In genomic region chr6:107894821-107895396, GRCh38 we compare ENCODE assay signal across 14 cellular contexts.
DNase-seq lines count a peak whose midpoint lies in the region; ATAC-seq, FAIRE-seq and TF ChIP-seq lines count a peak whose summit lies in the region.
"Had no signal": no experiment of that assay in that cellular context is flagged by ENCODE, and none has a peak within 500 bp of the region (broad histone marks: within the 10 kb centered on the region; RNA-seq: fewer than 3 reads in every experiment).

No MANE protein-coding gene starts in this region.

- no peaks in the 10 kb centered on the region for H3K27me3 ChIP-seq in bronchial epithelial cell (ENCODE audit: control insufficient read depth, insufficient read depth, low read length)
- no peaks in the 10 kb centered on the region for H3K27me3 ChIP-seq in uterus

- H3K27ac Mint-ChIP-seq in T-helper 1 cell treated with Interleukin-12 subunit alpha and Interleukin-12 subunit beta and Interleukin-4 antibody, amounts not matched to agents 30 μg/mL and 1 μg/mL, for 36 hours, result peak overlapping the region; percentile 39
- peak overlapping the region; percentile 54 for H3K27ac Mint-ChIP-seq in stimulated activated effector memory CD8-positive, alpha-beta T cell treated with anti-CD3 and anti-CD28 coated beads, Interleukin-12 subunit alpha, Interleukin-12 subunit beta, amount 100 ng/mL, for 72 hours
- H3K27ac Mint-ChIP-seq: nephron progenitor cell had no signal

- peaks cover 4% of the 10 kb centered on the region for H3K9me3 Mint-ChIP-seq in T-helper 1 cell treated with Interleukin-12 subunit alpha and Interleukin-12 subunit beta and Interleukin-4 antibody, amounts not matched to agents 30 μg/mL and 1 μg/mL, for 36 hours
- H3K9me3 Mint-ChIP-seq in stimulated activated effector memory CD8-positive, alpha-beta T cell treated with anti-CD3 and anti-CD28 coated beads, Interleukin-12 subunit alpha, Interleukin-12 subunit beta, amount 100 ng/mL, for 72 hours, result peaks cover 3% of the 10 kb centered on the region

- DNase-seq in T-helper 1 cell (no peak), LNCaP clone FGC (ENCODE audit: low read depth) (peak; percentile 13), bronchial epithelial cell (ENCODE audit: low read depth) (peak; percentile 20), globus pallidus (ENCODE audit: low spot score) (no peak), NCI-H2081 (lab: John Stamatoyannopoulos, UW) (no peak), uterus (no peak)
- no peak for DNase-seq in stimulated activated effector memory CD8-positive, alpha-beta T cell treated with anti-CD3 and anti-CD28 coated beads, Interleukin-12 subunit alpha, Interleukin-12 subunit beta, amount 100 ng/mL, for 72 hours (ENCODE audit: low spot score in 2 of 2)
- DNase-seq: amniotic stem cell; effector memory CD4-positive, alpha-beta T cell; EL; NCI-H2171; nephron progenitor cell; SK-N-SH had no signal

- H3K36me3 ChIP-seq in bronchial epithelial cell (ENCODE audit: control insufficient read depth, insufficient read depth, low read length) (peaks cover 6% of the 10 kb centered on the region), uterus (no peaks in the 10 kb centered on the region)

- H3K36me3 Mint-ChIP-seq in T-helper 1 cell treated with Interleukin-12 subunit alpha and Interleukin-12 subunit beta and Interleukin-4 antibody, amounts not matched to agents 30 μg/mL and 1 μg/mL, for 36 hours (ENCODE audit: low read depth), result peaks cover 54% of the 10 kb centered on the region
- peaks cover 98% of the 10 kb centered on the region for H3K36me3 Mint-ChIP-seq in stimulated activated effector memory CD8-positive, alpha-beta T cell treated with anti-CD3 and anti-CD28 coated beads, Interleukin-12 subunit alpha, Interleukin-12 subunit beta, amount 100 ng/mL, for 72 hours

- FAIRE-seq in bronchial epithelial cell (lab: Jason Lieb, UNC), result no peak

- ATAC-seq in stimulated activated effector memory CD8-positive, alpha-beta T cell treated with anti-CD3 and anti-CD28 coated beads, Interleukin-12 subunit alpha, Interleukin-12 subunit beta, amount 100 ng/mL, for 72 hours, result no peak

- H3K4me1 Mint-ChIP-seq in T-helper 1 cell treated with Interleukin-12 subunit alpha and Interleukin-12 subunit beta and Interleukin-4 antibody, amounts not matched to agents 30 μg/mL and 1 μg/mL, for 36 hours (ENCODE audit: low read depth), result peaks cover 5% of the 10 kb centered on the region
- no peaks in the 10 kb centered on the region for H3K4me1 Mint-ChIP-seq in stimulated activated effector memory CD8-positive, alpha-beta T cell treated with anti-CD3 and anti-CD28 coated beads, Interleukin-12 subunit alpha, Interleukin-12 subunit beta, amount 100 ng/mL, for 72 hours
- H3K4me1 Mint-ChIP-seq: nephron progenitor cell had no signal

- H3K4me3 ChIP-seq in LNCaP clone FGC (ENCODE audit: low read depth, low read length) (no peak overlapping the region), bronchial epithelial cell (ENCODE audit: low read depth, low read length) (no peak overlapping the region), uterus (no peak overlapping the region)

- TF ChIP-seq POLR2A in uterus (IDR thresholded peaks at IDR 0.05), result no peak

- H3K27ac ChIP-seq in uterus, result no peak overlapping the region

- no peaks in the 10 kb centered on the region for H3K4me1 ChIP-seq in uterus

- intact Hi-C loops in uterus (cut with DNase I; ENCODE audit: low total_unique reads), result no loop called here

- H3K27me3 Mint-ChIP-seq in T-helper 1 cell treated with Interleukin-12 subunit alpha and Interleukin-12 subunit beta and Interleukin-4 antibody, amounts not matched to agents 30 μg/mL and 1 μg/mL, for 36 hours (ENCODE audit: low read depth), result no peaks in the 10 kb centered on the region

- TF ChIP-seq CTCF in LNCaP clone FGC (IDR thresholded peaks at IDR 0.05; ENCODE audit: control insufficient read depth, extremely low read depth, insufficient read depth) (no peak), bronchial epithelial cell (IDR thresholded peaks at IDR 0.05; ENCODE audit: insufficient read depth, low read length, severe bottlenecking) (no peak), uterus (IDR thresholded peaks at IDR 0.05) (no peak)

- no peak overlapping the region for H3K4me3 Mint-ChIP-seq in T-helper 1 cell treated with Interleukin-12 subunit alpha and Interleukin-12 subunit beta and Interleukin-4 antibody, amounts not matched to agents 30 μg/mL and 1 μg/mL, for 36 hours
- H3K4me3 Mint-ChIP-seq in stimulated activated effector memory CD8-positive, alpha-beta T cell treated with anti-CD3 and anti-CD28 coated beads, Interleukin-12 subunit alpha, Interleukin-12 subunit beta, amount 100 ng/mL, for 72 hours, result no peak overlapping the region
- H3K4me3 Mint-ChIP-seq: nephron progenitor cell had no signal

- H3K9me3 ChIP-seq in uterus, result no peaks in the 10 kb centered on the region
- H3K9me3 ChIP-seq: SK-N-SH had no signal

Comparison
In these comparisons a context has a peak if more than half of its experiments do, and no peak if none do; other contexts are left out.
1. DNase-seq: peak in LNCaP clone FGC (single experiment) and bronchial epithelial cell (single experiment); none in T-helper 1 cell (0 of 5), stimulated activated effector memory CD8-positive, alpha-beta T cell treated with anti-CD3 and anti-CD28 coated beads, Interleukin-12 subunit alpha, Interleukin-12 subunit beta, amount 100 ng/mL, for 72 hours (0 of 2), globus pallidus (single experiment), NCI-H2081 (0 of 2) and uterus (0 of 2).